21 cellular contexts compared by ENCODE assay signal in genomic region chr5:81408496-81408895, GRCh38. TPM values are rescaled to one million over a fixed set of nuclear protein-coding genes. Genes with fewer than 3 reads are reported as not detected.
"Had no signal": no experiment of that assay in that cellular context is flagged by ENCODE, and none has a peak within 500 bp of the region (broad histone marks: within the 10 kb centered on the region; RNA-seq: fewer than 3 reads in every experiment).

No MANE protein-coding gene starts in this region.

- H3K9me3 Mint-ChIP-seq: activated CD4-positive, alpha-beta memory T cell treated with anti-CD3 and anti-CD28 coated beads, Interleukin-2, amount 10 ng/mL, durations not matched to agents 7 days and 5 days; activated CD4-positive, alpha-beta T cell treated with anti-CD3 and anti-CD28 coated beads, Interleukin-2, amount 10 ng/mL, durations not matched to agents 24 days and 14 days; activated naive CD4-positive, alpha-beta T cell treated with anti-CD3 and anti-CD28 coated beads, Interleukin-2, amount 10 ng/mL, durations not matched to agents 7 days and 5 days; activated T-cell treated with anti-CD3 and anti-CD28 coated beads, Interleukin-2, amount 50 U/mL, for 72 hours; neural crest cell; stimulated activated naive CD8-positive, alpha-beta T cell treated with anti-CD3 and anti-CD28 coated beads, Interleukin-15, amount 100 ng/mL, for 72 hours had no signal

- DNase-seq: activated CD4-positive, alpha-beta memory T cell treated with anti-CD3 and anti-CD28 coated beads, Interleukin-2, amount 10 ng/mL, durations not matched to agents 7 days and 5 days; activated CD4-positive, alpha-beta T cell treated with anti-CD3 and anti-CD28 coated beads, Interleukin-2, amount 10 ng/mL, durations not matched to agents 24 days and 14 days; activated effector memory CD4-positive, alpha-beta T cell treated with anti-CD3 and anti-CD28 coated beads, Interleukin-2, amount 50 U/mL, for 16 hours; activated naive CD4-positive, alpha-beta T cell treated with anti-CD3 and anti-CD28 coated beads, Interleukin-2, amount 10 ng/mL, durations not matched to agents 7 days and 5 days; activated T-cell treated with anti-CD3 and anti-CD28 coated beads, Interleukin-2, amount 50 U/mL, for 72 hours; effector CD4-positive, alpha-beta T cell; head of caudate nucleus; lower lobe of right lung; naive thymus-derived CD4-positive, alpha-beta T cell; retina; stimulated activated CD4-positive, alpha-beta T cell treated with anti-CD3 and anti-CD28 coated beads, Interleukin-12 subunit alpha, Interleukin-12 subunit beta, amount 100 ng/mL, for 4 hours; stimulated activated CD4-positive, alpha-beta T cell treated with anti-CD3 and anti-CD28 coated beads, Interleukin-4, amount 100 ng/mL, for 4 hours; stimulated activated naive CD8-positive, alpha-beta T cell treated with anti-CD3 and anti-CD28 coated beads, Interleukin-15, amount 100 ng/mL, for 72 hours; tibial artery had no signal

- H3K9me3 ChIP-seq: gastroesophageal sphincter, lower lobe of right lung, tibial artery had no signal

- H3K4me3 Mint-ChIP-seq: activated CD4-positive, alpha-beta memory T cell treated with anti-CD3 and anti-CD28 coated beads, Interleukin-2, amount 10 ng/mL, durations not matched to agents 7 days and 5 days; activated CD4-positive, alpha-beta T cell treated with anti-CD3 and anti-CD28 coated beads, Interleukin-2, amount 10 ng/mL, durations not matched to agents 24 days and 14 days; activated naive CD4-positive, alpha-beta T cell treated with anti-CD3 and anti-CD28 coated beads, Interleukin-2, amount 10 ng/mL, durations not matched to agents 7 days and 5 days; activated T-cell treated with anti-CD3 and anti-CD28 coated beads, Interleukin-2, amount 50 U/mL, for 72 hours; naive thymus-derived CD4-positive, alpha-beta T cell; neural crest cell; stimulated activated naive CD8-positive, alpha-beta T cell treated with anti-CD3 and anti-CD28 coated beads, Interleukin-15, amount 100 ng/mL, for 72 hours had no signal

- H3K4me3 ChIP-seq: gastroesophageal sphincter, lower lobe of right lung, tibial artery had no signal

- H3K27ac ChIP-seq: gastroesophageal sphincter, lower lobe of right lung, tibial artery had no signal

- H3K36me3 ChIP-seq: lower lobe of right lung, tibial artery had no signal

- ATAC-seq: activated T-cell treated with anti-CD3 and anti-CD28 coated beads, Interleukin-2, amount 50 U/mL, for 72 hours; gastroesophageal sphincter; lower lobe of right lung; naive thymus-derived CD4-positive, alpha-beta T cell; stimulated activated naive CD8-positive, alpha-beta T cell treated with anti-CD3 and anti-CD28 coated beads, Interleukin-15, amount 100 ng/mL, for 72 hours had no signal

- H3K36me3 Mint-ChIP-seq: activated naive CD4-positive, alpha-beta T cell treated with anti-CD3 and anti-CD28 coated beads, Interleukin-2, amount 10 ng/mL, durations not matched to agents 7 days and 5 days had no signal

- H3K4me1 Mint-ChIP-seq: activated naive CD4-positive, alpha-beta T cell treated with anti-CD3 and anti-CD28 coated beads, Interleukin-2, amount 10 ng/mL, durations not matched to agents 7 days and 5 days; naive thymus-derived CD4-positive, alpha-beta T cell; stimulated activated naive CD8-positive, alpha-beta T cell treated with anti-CD3 and anti-CD28 coated beads, Interleukin-15, amount 100 ng/mL, for 72 hours had no signal

- H3K27me3 Mint-ChIP-seq: activated CD4-positive, alpha-beta memory T cell treated with anti-CD3 and anti-CD28 coated beads, Interleukin-2, amount 10 ng/mL, durations not matched to agents 7 days and 5 days; activated naive CD4-positive, alpha-beta T cell treated with anti-CD3 and anti-CD28 coated beads, Interleukin-2, amount 10 ng/mL, durations not matched to agents 7 days and 5 days; progenitor cell of endocrine pancreas; stimulated activated naive CD8-positive, alpha-beta T cell treated with anti-CD3 and anti-CD28 coated beads, Interleukin-15, amount 100 ng/mL, for 72 hours had no signal

- H3K27me3 ChIP-seq: gastroesophageal sphincter, tibial artery had no signal

- H3K27ac Mint-ChIP-seq: activated CD4-positive, alpha-beta memory T cell treated with anti-CD3 and anti-CD28 coated beads, Interleukin-2, amount 10 ng/mL, durations not matched to agents 7 days and 5 days; activated CD4-positive, alpha-beta T cell treated with anti-CD3 and anti-CD28 coated beads, Interleukin-2, amount 10 ng/mL, durations not matched to agents 24 days and 14 days; activated naive CD4-positive, alpha-beta T cell treated with anti-CD3 and anti-CD28 coated beads, Interleukin-2, amount 10 ng/mL, durations not matched to agents 7 days and 5 days; activated T-cell treated with anti-CD3 and anti-CD28 coated beads, Interleukin-2, amount 50 U/mL, for 72 hours; progenitor cell of endocrine pancreas; stimulated activated naive CD8-positive, alpha-beta T cell treated with anti-CD3 and anti-CD28 coated beads, Interleukin-15, amount 100 ng/mL, for 72 hours had no signal

- H3K4me1 ChIP-seq: gastroesophageal sphincter, lower lobe of right lung, tibial artery had no signal

RNA-seq across cellular contexts. Expression of gene ACOT12, which starts 14.6 kb away (rescaled TPM):
- total RNA-seq: activated CD4-positive, alpha-beta memory T cell treated with anti-CD3 and anti-CD28 coated beads, Interleukin-2, amount 10 ng/mL, durations not matched to agents 7 days and 5 days; activated CD4-positive, alpha-beta T cell treated with anti-CD3 and anti-CD28 coated beads, Interleukin-2, amount 10 ng/mL, durations not matched to agents 24 days and 14 days; activated T-cell treated with anti-CD3 and anti-CD28 coated beads, Interleukin-2, amount 50 U/mL, for 72 hours; epithelial cell of proximal tubule; gastroesophageal sphincter; lower lobe of right lung; neural crest cell; osteocyte; progenitor cell of endocrine pancreas; T-helper 2 cell treated with Interferon-gamma antibody and Interleukin-4, amounts not matched to agents 100 ng/mL and 5 ng/mL, for 36 hours had no signal
- polyA plus RNA-seq: keratinocyte; naive thymus-derived CD4-positive, alpha-beta T cell had no signal
